In the genomic region with DNA sequence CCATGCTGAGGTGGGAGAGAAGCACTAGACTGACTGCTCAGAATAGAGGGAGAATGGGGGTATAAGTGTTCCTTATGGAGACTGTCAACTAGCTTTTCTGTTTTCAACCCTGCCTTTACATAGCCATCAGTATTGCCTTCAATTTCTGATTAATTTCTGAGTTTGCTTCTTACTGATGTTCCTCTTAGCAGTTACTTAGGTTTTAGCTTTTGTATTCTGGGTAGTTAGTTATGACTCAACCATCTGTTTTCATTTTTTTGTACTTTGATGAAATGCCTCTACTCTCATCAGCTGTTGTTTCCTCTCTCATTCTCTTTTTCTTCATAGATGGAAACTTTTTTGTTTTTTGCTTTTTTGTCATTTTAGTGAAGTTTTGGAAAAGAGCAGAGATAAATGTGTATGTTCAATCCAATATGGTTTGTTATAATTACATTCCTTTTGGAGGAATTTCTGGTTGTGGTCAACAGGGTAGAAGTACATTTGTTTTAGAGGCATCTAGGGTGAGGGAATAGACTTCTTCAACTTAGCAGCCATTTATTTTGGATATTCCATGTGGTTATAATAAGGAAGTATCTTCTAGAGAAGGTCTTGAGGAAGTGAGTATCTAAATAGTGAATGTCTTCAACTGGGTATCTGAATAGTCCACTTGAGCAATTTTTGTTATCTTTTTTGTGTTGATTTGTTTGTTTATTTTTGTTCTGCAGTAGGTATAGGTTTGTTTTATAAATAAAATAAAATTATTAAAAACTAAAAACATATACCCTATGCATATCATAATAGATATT, we compare ENCODE assay signal across 12 cellular contexts.
A peak's percentile ranks its signal among the peaks of the same experiment; 100 is the strongest.
DNase-seq lines count a peak whose midpoint lies in the region; ATAC-seq and TF ChIP-seq lines count a peak whose summit lies in the region.
"Had no signal": no experiment of that assay in that cellular context is flagged by ENCODE, and none has a peak within 500 bp of the region (broad histone marks: within the 10 kb centered on the region; RNA-seq: fewer than 3 reads in every experiment).

No MANE protein-coding gene starts in this region.

- TF ChIP-seq CTCF in GM12864 (IDR thresholded peaks at IDR 0.05; ENCODE audit: low read depth, low read length, missing control alignments): no peak
- no peak for TF ChIP-seq CTCF in cardiac fibroblast (IDR thresholded peaks at IDR 0.05; ENCODE audit: low read depth, low read length)
- no peak for TF ChIP-seq CTCF in coronary artery (IDR thresholded peaks at IDR 0.05)

- no peak overlapping the region for H3K4me3 ChIP-seq in GM12864 (ENCODE audit: low read depth, low read length)
- no peak overlapping the region for H3K4me3 ChIP-seq in cardiac fibroblast (replicated peaks in 1 of 2; ENCODE audit: low read depth in 2 of 2, low read length in 2 of 2)
- H3K4me3 ChIP-seq in coronary artery: no peak overlapping the region
- H3K4me3 ChIP-seq: heart left ventricle, K562, upper lobe of left lung had no signal

- ATAC-seq in GM19395 (IDR thresholded peaks at IDR 0.05; ENCODE audit: unreplicated experiment): peak; percentile 82
- peak; percentile 63 for ATAC-seq in HG03342 (IDR thresholded peaks at IDR 0.05; ENCODE audit: unreplicated experiment)
- ATAC-seq: heart left ventricle, K562, WTC11 had no signal

- H3K27ac ChIP-seq in coronary artery: no peak overlapping the region
- H3K27ac ChIP-seq: heart left ventricle, upper lobe of left lung had no signal

- DNase-seq in GM12864 (ENCODE audit: low read depth) (peak; percentile 5), cardiac fibroblast (ENCODE audit: low read depth in 2 of 2) (peak; percentile 5 to 28), NCI-H1694 treated with DMSO at 0.1 percent for 48 hours (lab: John Stamatoyannopoulos, UW) (no peak), islet precursor cell (no peak), coronary artery (ENCODE audit: low spot score) (no peak), Ammon's horn (ENCODE audit: low spot score) (no peak)
- DNase-seq: heart left ventricle, upper lobe of left lung had no signal

Comparison
In these comparisons a context has a peak if more than half of its experiments do, and no peak if none do; other contexts are left out.
1. DNase-seq: peak in GM12864 (single experiment) and cardiac fibroblast (2 of 2); none in NCI-H1694 treated with DMSO at 0.1 percent for 48 hours (single experiment), islet precursor cell (single experiment), coronary artery (single experiment) and Ammon's horn (single experiment).